In genomic region chrY:7656596-7656995, GRCh38 we compare ENCODE assay signal across 15 cellular contexts.
A peak's percentile ranks its signal among the peaks of the same experiment; 100 is the strongest.
DNase-seq lines count a peak whose midpoint lies in the region; TF ChIP-seq lines count a peak whose summit lies in the region.
"Had no signal": no experiment of that assay in that cellular context is flagged by ENCODE, and none has a peak within 500 bp of the region (broad histone marks: within the 10 kb centered on the region; RNA-seq: fewer than 3 reads in every experiment).

No MANE protein-coding gene starts in this region.

- DNase-seq in EL (peak; percentile 38), LHCN-M2 (ENCODE audit: low read depth) (peak; percentile 25), fibroblast of villous mesenchyme (ENCODE audit: low read depth) (peak; percentile 82), HuH-7 (ENCODE audit: low spot score) (no peak), CD1c-positive myeloid dendritic cell (ENCODE audit: extremely low spot score) (no peak), NCI-H82 (lab: John Stamatoyannopoulos, UW) (no peak)
- DNase-seq: AML-193; Calu3; CD4-positive, alpha-beta T cell; DMS 273 treated with DMSO at 0.1 percent for 48 hours; GF-D8; HCEC 1CT; KG1 had no signal

- H3K4me3 ChIP-seq in fibroblast of villous mesenchyme (ENCODE audit: low read depth, low read length) = no peak overlapping the region
- H3K4me3 ChIP-seq: A549; BLaER1 treated with 17β-estradiol and CSF1 and Interleukin-3, amounts not matched to agents 10 nM and 100 nM had no signal

- no peak for TF ChIP-seq CTCF in fibroblast of villous mesenchyme (IDR thresholded peaks at IDR 0.05; ENCODE audit: insufficient read depth, low read depth, low read length)

Comparison
In these comparisons a context has a peak if more than half of its experiments do, and no peak if none do; other contexts are left out.
1. DNase-seq: peak in EL (single experiment), LHCN-M2 (single experiment) and fibroblast of villous mesenchyme (single experiment); none in HuH-7 (single experiment), CD1c-positive myeloid dendritic cell (single experiment) and NCI-H82 (single experiment).